In the genomic region with DNA sequence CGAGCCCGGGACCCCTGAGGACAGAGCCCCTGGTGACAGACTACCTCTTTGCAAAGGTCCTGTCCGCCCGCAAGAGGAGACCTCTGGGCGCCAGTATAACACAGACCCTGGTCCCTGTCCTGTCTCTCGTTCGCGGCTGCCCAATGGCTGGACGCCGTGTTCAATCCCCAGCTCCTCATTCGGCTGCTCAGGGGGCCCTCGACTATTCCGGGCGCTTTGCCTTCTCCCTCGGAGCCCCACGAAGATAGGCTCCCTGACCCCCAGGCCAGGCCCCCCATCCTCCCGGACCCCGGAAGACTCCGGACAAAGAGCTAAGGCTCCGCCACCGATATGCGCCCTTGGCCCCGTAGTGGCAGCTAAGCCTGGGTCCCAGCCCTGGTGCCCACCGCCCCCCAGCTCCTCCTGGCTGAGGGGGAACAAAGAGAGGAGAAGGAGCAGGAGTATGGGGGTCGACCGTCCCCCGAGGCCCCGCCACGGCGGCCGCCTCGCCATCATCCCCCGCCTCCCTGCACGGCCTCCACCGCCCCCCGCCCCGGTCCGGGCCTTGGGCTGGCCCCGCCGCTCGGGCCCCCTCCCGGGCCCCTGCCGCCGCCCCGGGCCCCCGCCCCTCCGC, we compare ENCODE assay signal across 10 cellular contexts. TPM values are rescaled to one million over a fixed set of nuclear protein-coding genes. Genes with fewer than 3 reads are reported as not detected.
A peak's percentile ranks its signal among the peaks of the same experiment; 100 is the strongest.
DNase-seq lines count a peak whose midpoint lies in the region; ATAC-seq and TF ChIP-seq lines count a peak whose summit lies in the region.
"Had no signal": no experiment of that assay in that cellular context is flagged by ENCODE, and none has a peak within 500 bp of the region (broad histone marks: within the 10 kb centered on the region; RNA-seq: fewer than 3 reads in every experiment).

No MANE protein-coding gene starts in this region.

- DNase-seq in heart left ventricle (no peak), cardiac septum (ENCODE audit: low spot score) (no peak), immature natural killer cell (no peak), uterus (no peak), T-cell (no peak), GM19240 (ENCODE audit: insufficient read length, low spot score) (no peak)
- DNase-seq in activated naive CD8-positive, alpha-beta T cell treated with anti-CD3 and anti-CD28 coated beads, Interleukin-2, amount 50 U/mL, for 24 hours, result no peak

- TF ChIP-seq POLR2A in heart left ventricle (IDR thresholded peaks at IDR 0.05), result no peak
- TF ChIP-seq POLR2A in uterus (IDR thresholded peaks at IDR 0.05), result no peak

- POLR2A ChIA-PET in T-cell (lab: Charles Lee), result no interaction called here

- H3K9me3 ChIP-seq in heart left ventricle, result no peaks in the 10 kb centered on the region
- H3K9me3 ChIP-seq in uterus, result no peaks in the 10 kb centered on the region

- H3K4me3 ChIP-seq in heart left ventricle (peak overlapping the region in 7 of 12 donors; percentile 4 to 68 (median 60)), uterus (peak overlapping the region; percentile 33 to 41)

- WGBS in heart left ventricle, 4 donors, result 2 to 5% (median 3%) methylated on average over 16 to 47 of the region's 47 CpGs

- H3K27ac Mint-ChIP-seq in activated naive CD8-positive, alpha-beta T cell treated with anti-CD3 and anti-CD28 coated beads, Interleukin-2, amount 50 U/mL, for 24 hours, result no peak overlapping the region
- H3K27ac Mint-ChIP-seq in immature natural killer cell, result no peak overlapping the region
- no peak overlapping the region for H3K27ac Mint-ChIP-seq in T-cell

- peaks cover 0 to 33% (median 6%) of the 10 kb centered on the region in 9 donors for H3K27me3 ChIP-seq in heart left ventricle
- H3K27me3 ChIP-seq in uterus, result peaks cover 0 to 5% of the 10 kb centered on the region in 2 donors

- peaks cover 0 to 33% (median 14%) of the 10 kb centered on the region in 12 donors for H3K4me1 ChIP-seq in heart left ventricle
- H3K4me1 ChIP-seq in uterus, result peaks cover 0 to 12% of the 10 kb centered on the region in 2 donors

- no peaks in the 10 kb centered on the region for H3K9me3 Mint-ChIP-seq in activated naive CD8-positive, alpha-beta T cell treated with anti-CD3 and anti-CD28 coated beads, Interleukin-2, amount 50 U/mL, for 24 hours
- H3K9me3 Mint-ChIP-seq in immature natural killer cell, result peaks cover 0 to 2% (median 0%) of the 10 kb centered on the region in 6 donors
- H3K9me3 Mint-ChIP-seq in T-cell, result no peaks in the 10 kb centered on the region

- peak overlapping the region; percentile 54 for H3K4me3 Mint-ChIP-seq in activated naive CD8-positive, alpha-beta T cell treated with anti-CD3 and anti-CD28 coated beads, Interleukin-2, amount 50 U/mL, for 24 hours
- H3K4me3 Mint-ChIP-seq in immature natural killer cell, result peak overlapping the region in 3 of 5 donors; percentile 60 to 68 (median 66)
- peak overlapping the region in 1 of 3 donors; percentile 78 for H3K4me3 Mint-ChIP-seq in T-cell

- intact Hi-C loops in heart left ventricle (cut with DNase I) (no loop called here), cardiac septum (cut with DNase I) (no loop called here), uterus (cut with DNase I; ENCODE audit: low total_unique reads) (no loop called here)

- H3K36me3 Mint-ChIP-seq in activated naive CD8-positive, alpha-beta T cell treated with anti-CD3 and anti-CD28 coated beads, Interleukin-2, amount 50 U/mL, for 24 hours (ENCODE audit: low read depth), result peaks cover 3% of the 10 kb centered on the region
- H3K36me3 Mint-ChIP-seq in immature natural killer cell, result no peaks in the 10 kb centered on the region
- no peaks in the 10 kb centered on the region for H3K36me3 Mint-ChIP-seq in T-cell

- H3K36me3 ChIP-seq in heart left ventricle (peaks cover 0 to 6% (median 0%) of the 10 kb centered on the region in 9 donors), uterus (no peaks in the 10 kb centered on the region)

- ATAC-seq in heart left ventricle (no peak), GM18868 (IDR thresholded peaks at IDR 0.05; ENCODE audit: unreplicated experiment) (no peak), T-cell (replicated peaks in 1 of 4) (no peak)
- ATAC-seq in activated naive CD8-positive, alpha-beta T cell treated with anti-CD3 and anti-CD28 coated beads, Interleukin-2, amount 50 U/mL, for 24 hours, result no peak

- H3K27me3 Mint-ChIP-seq in activated naive CD8-positive, alpha-beta T cell treated with anti-CD3 and anti-CD28 coated beads, Interleukin-2, amount 50 U/mL, for 24 hours, result peaks cover 30% of the 10 kb centered on the region
- peaks cover 20 to 32% (median 31%) of the 10 kb centered on the region in 3 donors for H3K27me3 Mint-ChIP-seq in immature natural killer cell (ENCODE audit: low read depth in 3 of 3)
- peaks cover 20 to 26% of the 10 kb centered on the region in 2 donors for H3K27me3 Mint-ChIP-seq in T-cell

- CTCF ChIA-PET in T-cell (lab: Charles Lee), result no interaction called here

- peaks cover 23% of the 10 kb centered on the region for H3K4me1 Mint-ChIP-seq in activated naive CD8-positive, alpha-beta T cell treated with anti-CD3 and anti-CD28 coated beads, Interleukin-2, amount 50 U/mL, for 24 hours
- H3K4me1 Mint-ChIP-seq in immature natural killer cell (peaks cover 18 to 28% of the 10 kb centered on the region in 2 donors), T-cell (peaks cover 14 to 31% (median 18%) of the 10 kb centered on the region in 3 donors)

- TF ChIP-seq CTCF in heart left ventricle (IDR thresholded peaks at IDR 0.05) (no peak), uterus (IDR thresholded peaks at IDR 0.05) (no peak)

- H3K27ac ChIP-seq in heart left ventricle, result no peak overlapping the region
- H3K27ac ChIP-seq in uterus, result no peak overlapping the region

RNA-seq across cellular contexts. Expression of gene CELSR3, which starts 0.4 kb away (rescaled TPM):
- total RNA-seq in heart left ventricle (under 1 TPM; 0.10 to 0.36 (median 0.19) TPM), cardiac septum (0.22 TPM), uterus (1 to 10 TPM in 2 of 4 donors, under 1 TPM in 1, not detected in 1; under 0.01 to 3.4 (median 1.3) TPM), T-cell (1 to 10 TPM; 5.6 to 7.4 (median 6.2) TPM)
- polyA plus RNA-seq in heart left ventricle (under 1 TPM; 0.18 to 0.23 TPM), immature natural killer cell (under 1 TPM in 2 of 3 donors, not detected in 1; 0.46 to 0.48 TPM)

RNA-seq across cellular contexts. Expression of gene NCKIPSD, which starts 23.5 kb away (rescaled TPM):
- total RNA-seq in heart left ventricle (10 to 100 TPM in 7 of 9 donors, 1 to 10 TPM in 2; 9.8 to 47.6 (median 14.7) TPM), cardiac septum (22.5 TPM), uterus (10 to 100 TPM; 11.0 to 48.9 (median 25.6) TPM), T-cell (10 to 100 TPM; 17.4 to 23.4 (median 20.4) TPM)
- polyA plus RNA-seq in heart left ventricle (10 to 100 TPM; 11.5 to 16.9 TPM), immature natural killer cell (1 to 10 TPM; 4.8 to 8.7 (median 5.6) TPM)

RNA-seq across cellular contexts. Expression of gene SLC26A6, which starts 27.0 kb away (rescaled TPM):
- total RNA-seq in heart left ventricle (10 to 100 TPM in 3 of 9 donors, 1 to 10 TPM in 6; 6.7 to 14.6 (median 9.2) TPM), cardiac septum (8.9 TPM), uterus (10 to 100 TPM in 3 of 4 donors, under 1 TPM in 1; 0.59 to 98.1 (median 15.2) TPM), T-cell (10 to 100 TPM; 16.2 to 36.4 (median 29.2) TPM)
- polyA plus RNA-seq in heart left ventricle (10 to 100 TPM; 10.0 to 12.9 TPM), immature natural killer cell (1 to 10 TPM; 2.2 to 7.8 (median 5.1) TPM)

RNA-seq across cellular contexts. Expression of gene TMEM89, which starts 40.7 kb away (rescaled TPM):
- total RNA-seq in heart left ventricle, result not detected
- polyA plus RNA-seq in heart left ventricle, result not detected
- total RNA-seq in cardiac septum, result not detected
- polyA plus RNA-seq in immature natural killer cell, result not detected
- not detected for total RNA-seq in uterus
- under 1 TPM in 1 of 5 donors, not detected in 4; 0.39 TPM for total RNA-seq in T-cell
- total RNA-seq: renal cortical epithelial cell, subcutaneous adipose tissue had no signal

RNA-seq across cellular contexts. Expression of gene UQCRC1, which starts 52.8 kb away (rescaled TPM):
- total RNA-seq in heart left ventricle (1,000 to 10,000 TPM in 5 of 9 donors, 100 to 1,000 TPM in 4; 580 to 2,191 (median 1,008) TPM), cardiac septum (753 TPM), uterus (100 to 1,000 TPM in 3 of 4 donors, 10 to 100 TPM in 1; 54.4 to 409 (median 155) TPM), T-cell (100 to 1,000 TPM in 2 of 5 donors, 10 to 100 TPM in 3; 93.0 to 109 (median 98.4) TPM)
- polyA plus RNA-seq in heart left ventricle (1,000 to 10,000 TPM in 1 of 2 donors, 100 to 1,000 TPM in 1; 802 to 1,337 TPM), immature natural killer cell (100 to 1,000 TPM; 189 to 544 (median 231) TPM)
